Comparison of ENCODE assay signal across 9 cellular contexts in the genomic region with DNA sequence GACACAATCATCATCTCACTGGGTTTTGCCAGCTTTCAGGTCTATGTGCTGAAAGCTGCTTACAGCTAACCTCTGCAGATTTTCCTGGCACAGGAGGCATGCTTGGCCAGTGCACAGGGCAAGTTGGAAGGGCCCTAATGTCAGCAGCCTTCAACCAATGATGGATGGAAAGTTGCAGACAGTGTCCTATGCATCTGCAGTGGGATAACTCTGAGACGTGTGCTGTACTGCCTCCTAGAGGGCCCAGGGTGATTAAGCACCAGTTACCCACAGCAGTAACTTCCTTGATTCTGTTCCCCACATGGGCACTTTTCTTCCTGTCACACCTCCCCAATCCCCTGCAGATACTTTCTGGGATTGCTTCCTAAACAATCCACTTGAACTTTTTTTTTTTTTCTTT. TPM values are rescaled to one million over a fixed set of nuclear protein-coding genes. Genes with fewer than 3 reads are reported as not detected.
DNase-seq lines count a peak whose midpoint lies in the region; ATAC-seq and TF ChIP-seq lines count a peak whose summit lies in the region.
"Had no signal": no experiment of that assay in that cellular context is flagged by ENCODE, and none has a peak within 500 bp of the region (broad histone marks: within the 10 kb centered on the region; RNA-seq: fewer than 3 reads in every experiment).

No MANE protein-coding gene starts in this region.

- TF ChIP-seq EP300 in transverse colon (IDR thresholded peaks at IDR 0.05; ENCODE audit: low read depth), result no peak

- no peaks in the 10 kb centered on the region for H3K79me2 ChIP-seq in hepatocyte

- no peak overlapping the region for H3K27ac ChIP-seq in transverse colon
- no peak overlapping the region for H3K27ac ChIP-seq in hepatocyte

- peak; percentile 35 for TF ChIP-seq CTCF in epithelial cell of esophagus (IDR thresholded peaks at IDR 0.05; ENCODE audit: insufficient read depth, low read depth, low read length, missing control alignments)
- peak in 3 of 5 experiments; percentile 16 to 26 (median 16) for TF ChIP-seq CTCF in transverse colon (IDR thresholded peaks at IDR 0.05)
- no peak for TF ChIP-seq CTCF in hepatocyte (IDR thresholded peaks at IDR 0.05; ENCODE audit: poor library complexity)

- peak; percentile 35 for DNase-seq in COLO829 (ENCODE audit: low spot score)
- peak; percentile 12 to 38 for DNase-seq in NOMO-1 (lab: John Stamatoyannopoulos, UW; ENCODE audit: unreplicated experiment in 2 of 2)
- peak; percentile 46 for DNase-seq in epithelial cell of esophagus (ENCODE audit: low read depth)
- no peak for DNase-seq in transverse colon
- DNase-seq in hepatocyte (ENCODE audit: low spot score), result no peak
- no peak for DNase-seq in GOT3 (lab: John Stamatoyannopoulos, UW)

- whole genome bisulfite sequencing in transverse colon (ENCODE audit: low coverage in 1 of 2), 2 donors, result 16% methylated on average over 1 of the region's 1 CpG; no CpG with 5 or more reads in 1 of the 2 donors
- WGBS in hepatocyte (ENCODE audit: low lambda C conversion rate, missing lambda C conversion rate), result 13% methylated on average over 1 of the region's 1 CpG

- in situ Hi-C loops in transverse colon (cut with MboI; ENCODE audit: low pct_ligation_motif_present in 1 of 4, low pct_unique_long_range_greater_than_20kb in 1 of 4, low sequenced_read_pairs in 3 of 4), result no loop called here

- no peak for TF ChIP-seq POLR2A in transverse colon (IDR thresholded peaks at IDR 0.05)

- H3K9me3 ChIP-seq in transverse colon (no peaks in the 10 kb centered on the region), hepatocyte (ENCODE audit: low read depth) (no peaks in the 10 kb centered on the region)

- H2AFZ ChIP-seq in hepatocyte, result no peak overlapping the region

- no peaks in the 10 kb centered on the region for H4K20me1 ChIP-seq in hepatocyte (ENCODE audit: insufficient read depth, poor library complexity, severe bottlenecking)

- ATAC-seq in GM19351 (IDR thresholded peaks at IDR 0.05; ENCODE audit: unreplicated experiment) (peak; percentile 92), GM21447 (IDR thresholded peaks at IDR 0.05; ENCODE audit: unreplicated experiment) (no peak)

- H3K36me3 ChIP-seq in transverse colon (no peaks in the 10 kb centered on the region), hepatocyte (replicated peaks; ENCODE audit: insufficient read depth, low read depth) (no peaks in the 10 kb centered on the region)

- H3K4me1 ChIP-seq in transverse colon (peaks cover 0 to 7% (median 0%) of the 10 kb centered on the region in 4 donors), hepatocyte (ENCODE audit: insufficient read depth) (no peaks in the 10 kb centered on the region)

- H3K27me3 ChIP-seq in transverse colon (no peaks in the 10 kb centered on the region), hepatocyte (no peaks in the 10 kb centered on the region)

- intact Hi-C loops in transverse colon (cut with DNase I; ENCODE audit: low total_unique reads), result no loop called here

- no peak overlapping the region for H3K4me3 ChIP-seq in epithelial cell of esophagus (ENCODE audit: low read length)
- H3K4me3 ChIP-seq in transverse colon, result no peak overlapping the region
- no peak overlapping the region for H3K4me3 ChIP-seq in hepatocyte

- H3K4me2 ChIP-seq in hepatocyte, result no peak overlapping the region

- H3K9me2 ChIP-seq in hepatocyte (replicated peaks; ENCODE audit: insufficient read depth), result no peaks in the 10 kb centered on the region

RNA-seq across cellular contexts. Expression of gene OVOL2, which starts 38.6 kb away (rescaled TPM):
- total RNA-seq in transverse colon (10 to 100 TPM; 28.4 to 87.6 (median 48.3) TPM), hepatocyte (1.4 and 2.9 TPM in 2 replicates)
- polyA plus RNA-seq in hepatocyte, result 1.9 and 4.2 TPM in 2 replicates
- total RNA-seq: NCI-H460 had no signal

RNA-seq across cellular contexts. Expression of gene MGME1, which starts 50.2 kb away (rescaled TPM):
- total RNA-seq in transverse colon, result 10 to 100 TPM in 3 of 4 donors, 1 to 10 TPM in 1; 4.1 to 18.8 (median 14.3) TPM
- 12.7 and 15.7 TPM in 2 replicates for total RNA-seq in hepatocyte
- polyA plus RNA-seq in hepatocyte, result 17.9 and 18.3 TPM in 2 replicates

RNA-seq across cellular contexts. Expression of gene SNX5, which starts 50.5 kb away (rescaled TPM):
- 100 to 1,000 TPM in 2 of 4 donors, 10 to 100 TPM in 2; 91.9 to 160 (median 122) TPM for total RNA-seq in transverse colon
- total RNA-seq in hepatocyte, result 154 and 190 TPM in 2 replicates
- polyA plus RNA-seq in hepatocyte, result 74.9 and 76.0 TPM in 2 replicates

Comparison
In these comparisons a context has a peak if more than half of its experiments do, and no peak if none do; other contexts are left out.
1. DNase-seq: peak in COLO829 (single experiment), NOMO-1 (2 of 2) and epithelial cell of esophagus (single experiment); none in transverse colon (single experiment), hepatocyte (single experiment) and GOT3 (single experiment).